39 cellular contexts compared by ENCODE assay signal in the genomic region with DNA sequence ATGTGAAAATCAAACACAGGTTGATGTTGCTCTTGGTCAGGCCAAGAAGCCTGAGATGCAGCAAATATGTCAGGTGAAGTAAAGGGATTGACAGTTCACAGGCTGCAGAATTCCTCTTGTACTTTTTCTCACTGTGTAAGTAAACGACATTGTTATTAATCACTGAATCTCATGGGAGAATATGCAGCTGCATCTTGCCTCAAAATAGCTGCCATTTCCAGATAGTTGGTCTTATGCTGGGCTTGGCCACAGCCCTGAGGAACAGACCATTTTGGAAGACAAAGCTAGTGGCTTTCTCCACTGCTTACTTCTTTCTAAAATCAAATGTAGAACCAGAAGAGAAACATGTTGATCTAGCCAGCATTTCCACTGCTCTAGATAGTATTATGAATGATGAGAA.
"Had no signal": no experiment of that assay in that cellular context is flagged by ENCODE, and none has a peak within 500 bp of the region (broad histone marks: within the 10 kb centered on the region; RNA-seq: fewer than 3 reads in every experiment).

No MANE protein-coding gene starts in this region.

- H3K27ac ChIP-seq: cardiac muscle cell, Peyer's patch, SJSA1, VCaP had no signal

- DNase-seq: activated B cell treated with CpG ODN at 0.5 μM for 24 hours; activated CD4-positive, alpha-beta memory T cell treated with anti-CD3 and anti-CD28 coated beads for 36 hours; activated CD4-positive, alpha-beta T cell treated with anti-CD3 and anti-CD28 coated beads for 4 hours; activated CD4-positive, alpha-beta T cell treated with anti-CD3 and anti-CD28 coated beads, Interleukin-2, amount 50 U/mL, for 1 hour; activated CD4-positive, CD25-positive, alpha-beta regulatory T cell treated with anti-CD3 and anti-CD28 coated beads, Interleukin-2, amount 50 U/mL, for 72 hours; activated CD8-positive, alpha-beta memory T cell treated with anti-CD3 and anti-CD28 coated beads, Interleukin-2, amount 50 U/mL, for 4 hours; activated gamma-delta T cell treated with Interleukin-2 at 50 U/mL for 16 hours; activated naive CD4-positive, alpha-beta T cell treated with anti-CD3 and anti-CD28 coated beads for 36 hours; activated T-cell treated with anti-CD3 and anti-CD28 coated beads for 4 hours; activated T-cell treated with anti-CD3 and anti-CD28 coated beads, Interleukin-2, amount 50 U/mL, for 4 hours; anterior cingulate cortex; Kasumi-1; KG1; MM.1S; MV-4-11; NCI-H1092; NCI-H1436 treated with DMSO at 0.1 percent for 48 hours; NCI-H187; NCI-H2029 treated with DMSO at 0.1 percent for 48 hours; NCI-H2107; NCI-H2171; NCI-H510A; NCI-H526; NCI-H748 treated with DMSO at 0.1 percent for 48 hours; NK-92 treated with Interleukin-12 subunit alpha and Interleukin-12 subunit beta, amount 100 ng/mL, for 24 hours; PC-3; Peyer's patch; RPMI8226; SHP77 treated with DMSO at 0.1 percent for 48 hours; T-cell; T-helper 17 cell; T-helper 9 cell had no signal

- H3K36me3 Mint-ChIP-seq: activated CD4-positive, alpha-beta memory T cell treated with anti-CD3 and anti-CD28 coated beads for 36 hours; activated naive CD4-positive, alpha-beta T cell treated with anti-CD3 and anti-CD28 coated beads, Interleukin-2, amount 50 U/mL, for 72 hours; T-cell had no signal

- H3K27ac Mint-ChIP-seq: activated B cell treated with CpG ODN at 0.5 μM for 24 hours; activated CD4-positive, alpha-beta memory T cell treated with anti-CD3 and anti-CD28 coated beads for 36 hours; activated naive CD4-positive, alpha-beta T cell treated with anti-CD3 and anti-CD28 coated beads for 36 hours; activated naive CD4-positive, alpha-beta T cell treated with anti-CD3 and anti-CD28 coated beads, Interleukin-2, amount 50 U/mL, for 72 hours; activated T-helper 1 cell treated with anti-CD3 and anti-CD28 coated beads, Interleukin-12 subunit alpha, Interleukin-12 subunit beta, Interleukin-2, Interleukin-4 antibody, amounts not matched to agents 30 ng/mL and 10 ng/mL and 1 ng/mL, durations not matched to agents 14 hours and 24 hours and 36 hours; T-cell; T-helper 17 cell had no signal

- ATAC-seq: activated naive CD4-positive, alpha-beta T cell treated with anti-CD3 and anti-CD28 coated beads, Interleukin-2, amount 50 U/mL, for 72 hours; activated T-cell treated with anti-CD3 and anti-CD28 coated beads, Interleukin-2, amount 50 U/mL, for 4 hours; PC-3; SK-N-SH treated with all-trans-retinoic acid at 6 μM for 48 hours; T-cell; T-helper 17 cell had no signal

- H3K9me3 ChIP-seq: Peyer's patch, SJSA1 had no signal

- H3K4me1 ChIP-seq: SJSA1 had no signal

- H3K9me3 Mint-ChIP-seq: activated CD4-positive, alpha-beta memory T cell treated with anti-CD3 and anti-CD28 coated beads for 36 hours; activated naive CD4-positive, alpha-beta T cell treated with anti-CD3 and anti-CD28 coated beads for 36 hours; activated naive CD4-positive, alpha-beta T cell treated with anti-CD3 and anti-CD28 coated beads, Interleukin-2, amount 50 U/mL, for 72 hours; activated T-cell treated with anti-CD3 and anti-CD28 coated beads, Interleukin-2, amount 50 U/mL, for 4 hours; activated T-helper 1 cell treated with anti-CD3 and anti-CD28 coated beads, Interleukin-12 subunit alpha, Interleukin-12 subunit beta, Interleukin-2, Interleukin-4 antibody, amounts not matched to agents 30 ng/mL and 10 ng/mL and 1 ng/mL, durations not matched to agents 14 hours and 24 hours and 36 hours; central memory CD8-positive, alpha-beta T cell; T-cell had no signal

- H3K4me3 ChIP-seq: cardiac muscle cell, Peyer's patch, SJSA1 had no signal

- H3K4me3 Mint-ChIP-seq: activated B cell treated with CpG ODN at 0.5 μM for 24 hours; activated CD4-positive, alpha-beta memory T cell treated with anti-CD3 and anti-CD28 coated beads for 36 hours; activated naive CD4-positive, alpha-beta T cell treated with anti-CD3 and anti-CD28 coated beads for 36 hours; activated T-cell treated with anti-CD3 and anti-CD28 coated beads, Interleukin-2, amount 50 U/mL, for 4 hours; activated T-helper 1 cell treated with anti-CD3 and anti-CD28 coated beads, Interleukin-12 subunit alpha, Interleukin-12 subunit beta, Interleukin-2, Interleukin-4 antibody, amounts not matched to agents 30 ng/mL and 10 ng/mL and 1 ng/mL, durations not matched to agents 14 hours and 24 hours and 36 hours; central memory CD8-positive, alpha-beta T cell; T-cell; T-helper 17 cell had no signal

- H3K27me3 ChIP-seq: cardiac muscle cell, Peyer's patch, SJSA1 had no signal

- H3K36me3 ChIP-seq: cardiac muscle cell, Peyer's patch, SJSA1 had no signal

- H3K27me3 Mint-ChIP-seq: activated B cell treated with CpG ODN at 0.5 μM for 24 hours had no signal

- H3K4me1 Mint-ChIP-seq: activated B cell treated with CpG ODN at 0.5 μM for 24 hours; central memory CD8-positive, alpha-beta T cell; T-cell; T-helper 17 cell had no signal
